9 cellular contexts compared by ENCODE assay signal in genomic region chr17:48909796-48910195, GRCh38. TPM values are rescaled to one million over a fixed set of nuclear protein-coding genes. Genes with fewer than 3 reads are reported as not detected.
DNase-seq lines count a peak whose midpoint lies in the region; ATAC-seq lines count a peak whose summit lies in the region.
"Had no signal": no experiment of that assay in that cellular context is flagged by ENCODE, and none has a peak within 500 bp of the region (broad histone marks: within the 10 kb centered on the region; RNA-seq: fewer than 3 reads in every experiment).

No MANE protein-coding gene starts in this region.

- no peaks in the 10 kb centered on the region for H3K9me3 Mint-ChIP-seq in activated CD4-positive, alpha-beta T cell treated with anti-CD3 and anti-CD28 coated beads, Interleukin-2, amount 10 ng/mL, durations not matched to agents 24 days and 14 days
- no peaks in the 10 kb centered on the region for H3K9me3 Mint-ChIP-seq in activated naive CD4-positive, alpha-beta T cell treated with anti-CD3 and anti-CD28 coated beads, Interleukin-2, amount 50 U/mL, for 72 hours
- peaks cover 0 to 5% of the 10 kb centered on the region in 2 donors for H3K9me3 Mint-ChIP-seq in stimulated activated naive CD8-positive, alpha-beta T cell treated with anti-CD3 and anti-CD28 coated beads, Interleukin-15, amount 100 ng/mL, for 72 hours

- peak overlapping the region; percentile 75 for H3K4me3 ChIP-seq in iPS-11a (ENCODE audit: low read depth, low read length)

- H3K27me3 Mint-ChIP-seq in activated CD4-positive, alpha-beta T cell treated with anti-CD3 and anti-CD28 coated beads, Interleukin-2, amount 10 ng/mL, durations not matched to agents 24 days and 14 days: no peaks in the 10 kb centered on the region
- no peaks in the 10 kb centered on the region for H3K27me3 Mint-ChIP-seq in stimulated activated naive CD8-positive, alpha-beta T cell treated with anti-CD3 and anti-CD28 coated beads, Interleukin-15, amount 100 ng/mL, for 72 hours

- peak overlapping the region; percentile 96 for H3K4me3 Mint-ChIP-seq in activated CD4-positive, alpha-beta T cell treated with anti-CD3 and anti-CD28 coated beads, Interleukin-2, amount 10 ng/mL, durations not matched to agents 24 days and 14 days
- H3K4me3 Mint-ChIP-seq in stimulated activated naive CD8-positive, alpha-beta T cell treated with anti-CD3 and anti-CD28 coated beads, Interleukin-15, amount 100 ng/mL, for 72 hours: peak overlapping the region; percentile 89 to 93

- intact Hi-C loops in activated CD4-positive, alpha-beta T cell treated with anti-CD3 and anti-CD28 coated beads, Interleukin-2, amount 10 ng/mL, durations not matched to agents 24 days and 14 days (cut with micrococcal nuclease): loop anchor here (2.0 kb wide), 2 partner anchors 35 to 283 kb away; partner anchors contain the start of gene SNF8

- H3K4me1 Mint-ChIP-seq in activated CD4-positive, alpha-beta T cell treated with anti-CD3 and anti-CD28 coated beads, Interleukin-2, amount 10 ng/mL, durations not matched to agents 24 days and 14 days: peaks cover 52% of the 10 kb centered on the region
- peaks cover 70% of the 10 kb centered on the region for H3K4me1 Mint-ChIP-seq in stimulated activated naive CD8-positive, alpha-beta T cell treated with anti-CD3 and anti-CD28 coated beads, Interleukin-15, amount 100 ng/mL, for 72 hours

- DNase-seq in activated CD4-positive, alpha-beta T cell treated with anti-CD3 and anti-CD28 coated beads, Interleukin-2, amount 10 ng/mL, durations not matched to agents 24 days and 14 days: no peak
- no peak for DNase-seq in activated CD4-positive, alpha-beta T cell treated with anti-CD3 and anti-CD28 coated beads for 4 hours
- no peak for DNase-seq in activated naive CD4-positive, alpha-beta T cell treated with anti-CD3 and anti-CD28 coated beads, Interleukin-2, amount 50 U/mL, for 72 hours (ENCODE audit: low spot score in 2 of 2)
- DNase-seq in stimulated activated naive CD8-positive, alpha-beta T cell treated with anti-CD3 and anti-CD28 coated beads, Interleukin-15, amount 100 ng/mL, for 72 hours: no peak
- DNase-seq in left lobe of liver (ENCODE audit: low spot score): no peak
- DNase-seq in SIG-M5 (lab: John Stamatoyannopoulos, UW): no peak
- DNase-seq in DMS114 treated with DMSO at 0.1 percent for 48 hours (lab: John Stamatoyannopoulos, UW; ENCODE audit: unreplicated experiment): no peak

- H3K27ac Mint-ChIP-seq in activated CD4-positive, alpha-beta T cell treated with anti-CD3 and anti-CD28 coated beads, Interleukin-2, amount 10 ng/mL, durations not matched to agents 24 days and 14 days: peak overlapping the region; percentile 89
- H3K27ac Mint-ChIP-seq in activated naive CD4-positive, alpha-beta T cell treated with anti-CD3 and anti-CD28 coated beads, Interleukin-2, amount 50 U/mL, for 72 hours: peak overlapping the region; percentile 90 to 96
- H3K27ac Mint-ChIP-seq in stimulated activated naive CD8-positive, alpha-beta T cell treated with anti-CD3 and anti-CD28 coated beads, Interleukin-15, amount 100 ng/mL, for 72 hours: peak overlapping the region; percentile 94 to 100

- H3K36me3 Mint-ChIP-seq in activated CD4-positive, alpha-beta T cell treated with anti-CD3 and anti-CD28 coated beads, Interleukin-2, amount 10 ng/mL, durations not matched to agents 24 days and 14 days (ENCODE audit: low read depth): peaks cover 52% of the 10 kb centered on the region
- peaks cover 43 to 52% of the 10 kb centered on the region in 2 donors for H3K36me3 Mint-ChIP-seq in activated naive CD4-positive, alpha-beta T cell treated with anti-CD3 and anti-CD28 coated beads, Interleukin-2, amount 50 U/mL, for 72 hours

- ATAC-seq in activated naive CD4-positive, alpha-beta T cell treated with anti-CD3 and anti-CD28 coated beads, Interleukin-2, amount 50 U/mL, for 72 hours: peak in 1 of 2 donors; percentile 11
- ATAC-seq in stimulated activated naive CD8-positive, alpha-beta T cell treated with anti-CD3 and anti-CD28 coated beads, Interleukin-15, amount 100 ng/mL, for 72 hours: no peak
- ATAC-seq in left lobe of liver: no peak

RNA-seq across cellular contexts. Expression of gene UBE2Z, which starts 1.6 kb away (rescaled TPM):
- 89.3 and 91.4 TPM in 2 replicates for total RNA-seq in activated CD4-positive, alpha-beta T cell treated with anti-CD3 and anti-CD28 coated beads, Interleukin-2, amount 10 ng/mL, durations not matched to agents 24 days and 14 days
- 100 to 1,000 TPM in 1 of 2 donors, 10 to 100 TPM in 1; 81.0 to 103 TPM for total RNA-seq in activated naive CD4-positive, alpha-beta T cell treated with anti-CD3 and anti-CD28 coated beads, Interleukin-2, amount 50 U/mL, for 72 hours
- total RNA-seq in left lobe of liver: 18.7 TPM

RNA-seq across cellular contexts. Expression of gene ATP5MC1, which starts 17.2 kb away (rescaled TPM):
- 160 and 176 TPM in 2 replicates for total RNA-seq in activated CD4-positive, alpha-beta T cell treated with anti-CD3 and anti-CD28 coated beads, Interleukin-2, amount 10 ng/mL, durations not matched to agents 24 days and 14 days
- 100 to 1,000 TPM; 128 to 137 TPM for total RNA-seq in activated naive CD4-positive, alpha-beta T cell treated with anti-CD3 and anti-CD28 coated beads, Interleukin-2, amount 50 U/mL, for 72 hours
- total RNA-seq in left lobe of liver: 55.2 TPM

RNA-seq across cellular contexts. Expression of gene SNF8, which starts 34.8 kb away (rescaled TPM):
- 143 and 147 TPM in 2 replicates for total RNA-seq in activated CD4-positive, alpha-beta T cell treated with anti-CD3 and anti-CD28 coated beads, Interleukin-2, amount 10 ng/mL, durations not matched to agents 24 days and 14 days
- total RNA-seq in activated naive CD4-positive, alpha-beta T cell treated with anti-CD3 and anti-CD28 coated beads, Interleukin-2, amount 50 U/mL, for 72 hours: 100 to 1,000 TPM; 104 to 107 TPM
- total RNA-seq in left lobe of liver: 53.4 TPM

RNA-seq across cellular contexts. Expression of gene GIP, which starts 58.6 kb away (rescaled TPM):
- not detected in 2 replicates for total RNA-seq in activated CD4-positive, alpha-beta T cell treated with anti-CD3 and anti-CD28 coated beads, Interleukin-2, amount 10 ng/mL, durations not matched to agents 24 days and 14 days
- total RNA-seq in activated naive CD4-positive, alpha-beta T cell treated with anti-CD3 and anti-CD28 coated beads, Interleukin-2, amount 50 U/mL, for 72 hours: not detected
- total RNA-seq in left lobe of liver: not detected
- total RNA-seq: activated CD8-positive, alpha-beta memory T cell treated with anti-CD3 and anti-CD28 coated beads for 36 hours had no signal
